14 cellular contexts compared by ENCODE assay signal in the genomic region with DNA sequence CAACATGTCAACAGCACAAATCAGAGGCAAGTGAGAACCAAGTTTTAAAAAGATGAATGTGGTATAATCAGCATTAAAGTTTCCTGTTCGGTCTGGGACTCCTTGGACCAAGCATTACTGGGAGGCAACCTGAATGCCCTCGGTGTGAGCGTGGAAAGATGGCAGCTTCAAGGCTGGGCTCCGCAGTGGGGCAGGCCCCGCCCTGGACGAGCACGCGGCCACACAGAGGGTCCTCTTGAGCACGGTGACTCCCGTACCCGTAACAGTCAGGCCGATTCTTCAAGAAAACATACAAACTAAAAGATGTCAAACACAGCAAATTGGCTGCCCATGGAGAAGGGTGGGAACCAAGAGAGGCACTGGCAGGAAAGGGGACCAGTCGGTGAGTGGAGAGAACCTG.
DNase-seq lines count a peak whose midpoint lies in the region; ATAC-seq and TF ChIP-seq lines count a peak whose summit lies in the region.
"Had no signal": no experiment of that assay in that cellular context is flagged by ENCODE, and none has a peak within 500 bp of the region (broad histone marks: within the 10 kb centered on the region; RNA-seq: fewer than 3 reads in every experiment).

No MANE protein-coding gene starts in this region.

- H3K27ac Mint-ChIP-seq in H9 (peak overlapping the region in 1 of 3 experiments; percentile 53; a peak in 1 of 7 replicates), chondrocyte (ENCODE audit: unreplicated experiment) (no peak overlapping the region), T-cell (no peak overlapping the region)

- H3K4me1 ChIP-seq in H9 (ENCODE audit: insufficient read depth, low read length) = peaks cover 7% of the 10 kb centered on the region; the same call in 1 of the 2 replicates
- peaks cover 4% of the 10 kb centered on the region for H3K4me1 ChIP-seq in mesendoderm (ENCODE audit: control insufficient read depth, low read depth, low read length)
- H3K4me1 ChIP-seq in stomach = peaks cover 32 to 45% (median 35%) of the 10 kb centered on the region in 4 donors

- H4K20me1 ChIP-seq in H9 (ENCODE audit: control insufficient read depth, insufficient read depth, insufficient read length) = no peaks in the 10 kb centered on the region

- H3K56ac ChIP-seq in H9 (ENCODE audit: insufficient read length, low read depth, low read length) (no peak overlapping the region), mesendoderm (ENCODE audit: low read length) (peak overlapping the region; percentile 74)

- H2AK5ac ChIP-seq in H9 (ENCODE audit: insufficient read length, low read length) = no peak overlapping the region
- H2AK5ac ChIP-seq in mesendoderm (ENCODE audit: low read length) = no peak overlapping the region

- no peaks in the 10 kb centered on the region for H3K9me3 ChIP-seq in H9 (ENCODE audit: control insufficient read depth, low read depth, low read length)
- H3K9me3 ChIP-seq in stomach = no peaks in the 10 kb centered on the region

- TF ChIP-seq EP300 in stomach (IDR thresholded peaks at IDR 0.05) = no peak

- TF ChIP-seq CTCF in H9 (conservative IDR thresholded peaks at IDR 0.05) (no peak), chondrocyte (IDR thresholded peaks at IDR 0.05) (no peak), stomach (IDR thresholded peaks at IDR 0.05) (no peak)

- H3K23ac ChIP-seq in H9 (ENCODE audit: insufficient read length, low read depth, low read length) = no peak overlapping the region
- H3K23ac ChIP-seq in mesendoderm (ENCODE audit: low read length) = peak overlapping the region; percentile 90

- no CpG with 5 or more reads among the region's 13 CpGs for WGBS in H9 (ENCODE audit: extremely low coverage, insufficient read length, low lambda C conversion rate)
- WGBS in mesendoderm (ENCODE audit: extremely low coverage, insufficient coverage, low lambda C conversion rate) = no CpG with 5 or more reads among the region's 13 CpGs
- 63 to 87% (median 68%) methylated on average over 13 of the region's 13 CpGs for WGBS in stomach, 5 donors

- no peaks in the 10 kb centered on the region for H3K23me2 ChIP-seq in H9 (ENCODE audit: insufficient read length, low read depth, low read length, poor library complexity, severe bottlenecking)

- H4K8ac ChIP-seq in H9 (replicated peaks; ENCODE audit: insufficient read length, low read depth, low read length) (no peak overlapping the region), mesendoderm (ENCODE audit: low read depth, low read length) (no peak overlapping the region)

- peak overlapping the region; percentile 35 for H2AFZ ChIP-seq in H9 (ENCODE audit: low read length)

- H3K9me3 Mint-ChIP-seq in H9 = no peaks in the 10 kb centered on the region
- H3K9me3 Mint-ChIP-seq in chondrocyte (ENCODE audit: low read depth) = no peaks in the 10 kb centered on the region
- no peaks in the 10 kb centered on the region for H3K9me3 Mint-ChIP-seq in T-cell

- H4K91ac ChIP-seq in H9 (ENCODE audit: insufficient read length, low read depth, low read length) = no peak overlapping the region

- ATAC-seq in T-cell (replicated peaks in 1 of 4) = no peak
- ATAC-seq: Panc1 had no signal

- H3K4me1 Mint-ChIP-seq in H9 = peaks cover 33 to 58% of the 10 kb centered on the region in 2 experiments
- peaks cover 15% of the 10 kb centered on the region for H3K4me1 Mint-ChIP-seq in chondrocyte (ENCODE audit: low read depth)
- peaks cover 0 to 2% (median 0%) of the 10 kb centered on the region in 3 donors for H3K4me1 Mint-ChIP-seq in T-cell

- H3K9ac ChIP-seq in H9 (ENCODE audit: extremely low read depth, insufficient read length, low read length) = no peak overlapping the region
- peak overlapping the region; percentile 52 for H3K9ac ChIP-seq in mesendoderm (ENCODE audit: low read length)

- H3K4ac ChIP-seq in H9 (ENCODE audit: low read depth, low read length) (no peak overlapping the region), mesendoderm (ENCODE audit: low read depth, low read length) (peak overlapping the region; percentile 41)

- H2BK15ac ChIP-seq in H9 (ENCODE audit: low read depth, low read length) (no peak overlapping the region), mesendoderm (replicated peaks; ENCODE audit: low read depth) (no peak overlapping the region)

- H3K18ac ChIP-seq in H9 (ENCODE audit: insufficient read length, low read depth, low read length) (peak overlapping the region; percentile 3), mesendoderm (ENCODE audit: low read length) (no peak overlapping the region)

- POLR2A ChIA-PET in T-cell (lab: Charles Lee) = no interaction called here

- no peak for TF ChIP-seq POLR2A in stomach (IDR thresholded peaks at IDR 0.05)

- H2BK120ac ChIP-seq in H9 (ENCODE audit: low read depth, low read length, poor library complexity, severe bottlenecking) = no peak overlapping the region
- H2BK120ac ChIP-seq in mesendoderm (ENCODE audit: low read depth, low read length) = no peak overlapping the region

- H4K5ac ChIP-seq in H9 (ENCODE audit: insufficient read length, low read depth, low read length) (no peak overlapping the region), mesendoderm (ENCODE audit: low read length) (no peak overlapping the region)

- no peak overlapping the region for H3T11ph ChIP-seq in H9 (ENCODE audit: low read length)

- peaks cover 10% of the 10 kb centered on the region for H3K27me3 Mint-ChIP-seq in H9 (ENCODE audit: low read depth)
- H3K27me3 Mint-ChIP-seq in chondrocyte (ENCODE audit: low read depth) = peaks cover 14% of the 10 kb centered on the region
- H3K27me3 Mint-ChIP-seq in T-cell = peaks cover 12 to 27% of the 10 kb centered on the region in 2 donors

- no peak overlapping the region; the same call in 1 of the 2 replicates for H3K14ac ChIP-seq in H9 (ENCODE audit: insufficient read depth, low read length)

- CTCF ChIA-PET in T-cell (lab: Charles Lee) = no interaction called here

- no peaks in the 10 kb centered on the region for H3K27me3 ChIP-seq in H9 (ENCODE audit: insufficient read depth, low read length)
- no peaks in the 10 kb centered on the region for H3K27me3 ChIP-seq in mesendoderm (ENCODE audit: insufficient read depth, low read length, poor library complexity)
- peaks cover 0 to 5% (median 0%) of the 10 kb centered on the region in 3 donors for H3K27me3 ChIP-seq in stomach

- H3K79me1 ChIP-seq in H9 (ENCODE audit: insufficient read depth, low read depth, low read length, poor library complexity, severe bottlenecking) = no peaks in the 10 kb centered on the region
- H3K79me1 ChIP-seq in mesendoderm (ENCODE audit: low read length) = no peaks in the 10 kb centered on the region

- DNase-seq in H9 (no peak), chondrocyte (ENCODE audit: low spot score) (peak; percentile 40), mesendoderm (no peak), stomach (no peak), DMS53 treated with DMSO at 0.1 percent for 48 hours (lab: John Stamatoyannopoulos, UW; ENCODE audit: unreplicated experiment) (no peak), T-cell (no peak)
- no peak for DNase-seq in activated CD4-positive, alpha-beta T cell treated with anti-CD3 and anti-CD28 coated beads for 1 hour
- DNase-seq: COR-L47, EL, NCI-H1092, NCI-H2081 treated with DMSO at 0.1 percent for 48 hours, NCI-H510A treated with DMSO at 0.1 percent for 48 hours, NCI-H82 had no signal

- no peaks in the 10 kb centered on the region for H3K79me2 ChIP-seq in H9 (ENCODE audit: insufficient read depth, low read length)
- no peaks in the 10 kb centered on the region for H3K79me2 ChIP-seq in mesendoderm (ENCODE audit: control insufficient read depth, insufficient read depth, low read length)

- H2BK5ac ChIP-seq in H9 (ENCODE audit: insufficient read length, low read length) = no peak overlapping the region
- peak overlapping the region; percentile 35 for H2BK5ac ChIP-seq in mesendoderm (ENCODE audit: low read length)

- H3K36me3 Mint-ChIP-seq in H9 (ENCODE audit: insufficient read depth in 1 of 3, low read depth in 3 of 3) (peaks cover 0 to 3% (median 0%) of the 10 kb centered on the region in 3 experiments; a peak in 1 of 7 replicates), chondrocyte (ENCODE audit: low read depth) (no peaks in the 10 kb centered on the region), T-cell (no peaks in the 10 kb centered on the region)

- peak overlapping the region in 1 of 2 experiments; percentile 12; a peak in 2 of 5 replicates for H3K4me3 Mint-ChIP-seq in H9
- no peak overlapping the region for H3K4me3 Mint-ChIP-seq in chondrocyte (ENCODE audit: unreplicated experiment)
- no peak overlapping the region for H3K4me3 Mint-ChIP-seq in T-cell

- intact Hi-C loops in stomach (cut with DNase I; ENCODE audit: low total_unique reads) = no loop called here

- H2BK12ac ChIP-seq in H9 (ENCODE audit: insufficient read length, low read depth, low read length) = no peak overlapping the region

- H2BK20ac ChIP-seq in H9 (ENCODE audit: low read depth, low read length, poor library complexity, severe bottlenecking) = no peak overlapping the region

- H3K4me3 ChIP-seq in mesendoderm (ENCODE audit: low read length) (no peak overlapping the region), stomach (no peak overlapping the region)

- H3K27ac ChIP-seq in H9 (ENCODE audit: insufficient read length, low read depth, low read length) (no peak overlapping the region), mesendoderm (ENCODE audit: low read depth, low read length) (no peak overlapping the region), stomach (peak overlapping the region; percentile 59 to 85 (median 76))

- H3K36me3 ChIP-seq in mesendoderm (ENCODE audit: control insufficient read depth, insufficient read depth, low read length) (no peaks in the 10 kb centered on the region), stomach (no peaks in the 10 kb centered on the region)

- peak overlapping the region; percentile 42 for H3K4me2 ChIP-seq in H9 (ENCODE audit: insufficient read depth, insufficient read length, low read length)
- H3K4me2 ChIP-seq in mesendoderm (ENCODE audit: low read length) = peak overlapping the region; percentile 48

Comparison
In these comparisons a context has a peak if more than half of its experiments do, and no peak if none do; other contexts are left out.
1. H3K27ac ChIP-seq: peak in stomach (5 of 5); none in H9 (single experiment) and mesendoderm (single experiment).